In genomic region chr16:3717235-3718018, GRCh38 we compare ENCODE assay signal across 1 cellular context.
TF ChIP-seq lines count a peak whose summit lies in the region.

TSS of gene TRAP1 (minus strand) at chr16:3717524. CDS start at chr16:3717508, 16 bp downstream.

TF ChIP-seq in HepG2, 621 proteins besides CTCF, POLR2A, EP300 and RAD21 (continued from another document and continues in another):
- TF ChIP-seq MNT (IDR thresholded peaks at IDR 0.05) (no peak), ZNF746 (CRISPR knock-in tag; IDR thresholded peaks at IDR 0.05) (no peak), NONO (IDR thresholded peaks at IDR 0.05) (no peak), NONO (CRISPR knock-in tag; conservative IDR thresholded peaks at IDR 0.05) (peak; percentile 65; the same call in 1 of the 2 replicates), TEF (CRISPR knock-in tag; IDR thresholded peaks at IDR 0.05) (no peak), PITX1 (CRISPR knock-in tag; IDR thresholded peaks at IDR 0.05) (no peak), MBNL3 (CRISPR knock-in tag; conservative IDR thresholded peaks at IDR 0.05) (no peak), SMAD3 (CRISPR knock-in tag; IDR thresholded peaks at IDR 0.05) (no peak), GPN1 (CRISPR knock-in tag; IDR thresholded peaks at IDR 0.05; ENCODE audit: borderline replicate concordance) (no peak), STAT5B (CRISPR knock-in tag; IDR thresholded peaks at IDR 0.05) (no peak), ATAD3A (CRISPR knock-in tag; IDR thresholded peaks at IDR 0.05) (no peak), ZNF704 (CRISPR knock-in tag; IDR thresholded peaks at IDR 0.05; ENCODE audit: borderline replicate concordance) (no peak; the same call in 1 of the 2 replicates), ZBTB26 (CRISPR knock-in tag; IDR thresholded peaks at IDR 0.05; ENCODE audit: borderline replicate concordance) (no peak; the same call in 1 of the 2 replicates), SMARCC2 (IDR thresholded peaks at IDR 0.05) (no peak), KLF9 (CRISPR knock-in tag; IDR thresholded peaks at IDR 0.05; ENCODE audit: low read depth) (no peak), PBX2 (CRISPR knock-in tag; IDR thresholded peaks at IDR 0.05) (no peak), GLMP (CRISPR knock-in tag; IDR thresholded peaks at IDR 0.05; ENCODE audit: borderline replicate concordance) (0 out of 2 replicates have a peak, but pooled peaks have one; percentile 56), GPBP1L1 (CRISPR knock-in tag; IDR thresholded peaks at IDR 0.05) (no peak), E2F2 (CRISPR knock-in tag; IDR thresholded peaks at IDR 0.05; ENCODE audit: borderline replicate concordance) (no peak), ZNF737 (CRISPR knock-in tag; IDR thresholded peaks at IDR 0.05; ENCODE audit: borderline replicate concordance) (no peak), ZSCAN25 (CRISPR knock-in tag; IDR thresholded peaks at IDR 0.05) (peak; percentile 52; the same call in 1 of the 2 replicates), SMARCE1 (IDR thresholded peaks at IDR 0.05; ENCODE audit: borderline replicate concordance) (no peak), ZNF589 (CRISPR knock-in tag; conservative IDR thresholded peaks at IDR 0.05) (no peak), PAF1 (CRISPR knock-in tag; IDR thresholded peaks at IDR 0.05) (no peak), AGO1 (IDR thresholded peaks at IDR 0.05; ENCODE audit: low read depth, low read length, poor library complexity, severe bottlenecking) (no peak), ZNF770 (CRISPR knock-in tag; IDR thresholded peaks at IDR 0.05) (peak; percentile 55; the same call in 1 of the 2 replicates), RAD51 (IDR thresholded peaks at IDR 0.05; ENCODE audit: borderline replicate concordance) (no peak), TRIM22 (IDR thresholded peaks at IDR 0.05) (no peak), HOMEZ (CRISPR knock-in tag; IDR thresholded peaks at IDR 0.05; ENCODE audit: low read depth) (0 out of 2 replicates have a peak, but pooled peaks have one; percentile 24), SKI (IDR thresholded peaks at IDR 0.05; ENCODE audit: partially characterized antibody) (peak; percentile 12), HNRNPLL (IDR thresholded peaks at IDR 0.05; ENCODE audit: low read depth, low read length, poor library complexity, severe bottlenecking) (peak; percentile 38), TBL1XR1 (IDR thresholded peaks at IDR 0.05; ENCODE audit: borderline replicate concordance, low read length, partially characterized antibody) (no peak), ZNF264 (CRISPR knock-in tag; IDR thresholded peaks at IDR 0.05) (no peak), TIGD3 (CRISPR knock-in tag; IDR thresholded peaks at IDR 0.05; ENCODE audit: borderline replicate concordance) (no peak), ZFP82 (CRISPR knock-in tag; IDR thresholded peaks at IDR 0.05; ENCODE audit: borderline replicate concordance) (peak; percentile 81; the same call in 1 of the 2 replicates), ZNF773 (CRISPR knock-in tag; IDR thresholded peaks at IDR 0.05; ENCODE audit: borderline replicate concordance) (no peak), RBAK (CRISPR knock-in tag; IDR thresholded peaks at IDR 0.05) (no peak), TFDP1 (CRISPR knock-in tag; IDR thresholded peaks at IDR 0.05; ENCODE audit: borderline replicate concordance) (peak; percentile 29; the same call in 1 of the 2 replicates), SOX5 (CRISPR knock-in tag; IDR thresholded peaks at IDR 0.05; ENCODE audit: borderline replicate concordance) (no peak), SP1 (IDR thresholded peaks at IDR 0.05) (no peak), SP1 (CRISPR knock-in tag; IDR thresholded peaks at IDR 0.05) (peak; percentile 90), SUZ12 (IDR thresholded peaks at IDR 0.05; ENCODE audit: low read depth, low read length) (no peak), THAP8 (CRISPR knock-in tag; IDR thresholded peaks at IDR 0.05; ENCODE audit: borderline replicate concordance) (no peak; the same call in 1 of the 2 replicates), ISX (CRISPR knock-in tag; conservative IDR thresholded peaks at IDR 0.05) (no peak), ZNF451 (CRISPR knock-in tag; IDR thresholded peaks at IDR 0.05) (peak; percentile 82; the same call in 1 of the 2 replicates), ZFP37 (CRISPR knock-in tag; IDR thresholded peaks at IDR 0.05; ENCODE audit: borderline replicate concordance) (0 out of 2 replicates have a peak, but pooled peaks have one; percentile 55)
